In genomic region chr10:31132681-31133239, GRCh38 we compare ENCODE assay signal across 12 cellular contexts.
DNase-seq lines count a peak whose midpoint lies in the region; ATAC-seq and TF ChIP-seq lines count a peak whose summit lies in the region.
"Had no signal": no experiment of that assay in that cellular context is flagged by ENCODE, and none has a peak within 500 bp of the region (broad histone marks: within the 10 kb centered on the region; RNA-seq: fewer than 3 reads in every experiment).

No MANE protein-coding gene starts in this region.

- H3K27ac ChIP-seq in heart left ventricle (peak overlapping the region in 9 of 12 donors; percentile 80 to 94 (median 87)), upper lobe of right lung (peak overlapping the region; percentile 92)

- H3K36me3 ChIP-seq in heart left ventricle: no peaks in the 10 kb centered on the region
- H3K36me3 ChIP-seq in upper lobe of right lung: no peaks in the 10 kb centered on the region

- H3K27me3 ChIP-seq in heart left ventricle: no peaks in the 10 kb centered on the region
- H3K27me3 ChIP-seq in upper lobe of right lung: no peaks in the 10 kb centered on the region

- no peak for TF ChIP-seq POLR2A in heart left ventricle (IDR thresholded peaks at IDR 0.05)

- H3K4me1 ChIP-seq in heart left ventricle (peaks cover 0 to 60% (median 18%) of the 10 kb centered on the region in 12 donors), upper lobe of right lung (peaks cover 17% of the 10 kb centered on the region)

- H3K9me3 Mint-ChIP-seq in activated naive CD8-positive, alpha-beta T cell treated with anti-CD3 and anti-CD28 coated beads, Interleukin-2, amount 10 ng/mL, durations not matched to agents 7 days and 5 days: no peaks in the 10 kb centered on the region
- no peaks in the 10 kb centered on the region for H3K9me3 Mint-ChIP-seq in naive B cell

- ATAC-seq in heart left ventricle (no peak), Right ventricle myocardium superior (ENCODE audit: poor library complexity) (no peak), naive B cell (ENCODE audit: low read depth in 2 of 2) (no peak), upper lobe of right lung (no peak), GM21528 (IDR thresholded peaks at IDR 0.05; ENCODE audit: low FRiP score, unreplicated experiment) (no peak), HG02678 (IDR thresholded peaks at IDR 0.05; ENCODE audit: unreplicated experiment) (no peak)
- no peak for ATAC-seq in activated naive CD8-positive, alpha-beta T cell treated with anti-CD3 and anti-CD28 coated beads, Interleukin-2, amount 10 ng/mL, durations not matched to agents 7 days and 5 days (ENCODE audit: low read depth)

- WGBS in heart left ventricle, 4 donors: 90 to 96% (median 94%) methylated on average over 6 of the region's 6 CpGs

- no peaks in the 10 kb centered on the region for H3K9me3 ChIP-seq in heart left ventricle
- no peaks in the 10 kb centered on the region for H3K9me3 ChIP-seq in upper lobe of right lung

- DNase-seq in heart left ventricle (peak in 1 of 5 donors; percentile 18), Right ventricle myocardium superior (no peak), naive B cell (no peak), upper lobe of right lung (no peak), Kasumi-1 (lab: John Stamatoyannopoulos, UW) (no peak)
- no peak for DNase-seq in activated naive CD8-positive, alpha-beta T cell treated with anti-CD3 and anti-CD28 coated beads, Interleukin-2, amount 10 ng/mL, durations not matched to agents 7 days and 5 days
- DNase-seq: activated effector memory CD4-positive, alpha-beta T cell treated with anti-CD3 and anti-CD28 coated beads, Interleukin-2, amount 50 U/mL, for 16 hours; effector memory CD4-positive, alpha-beta T cell; NCI-H1048; NCI-H82 had no signal

- TF ChIP-seq CTCF in heart left ventricle (IDR thresholded peaks at IDR 0.05) (no peak), upper lobe of right lung (IDR thresholded peaks at IDR 0.05) (no peak)

- H3K27ac Mint-ChIP-seq in activated naive CD8-positive, alpha-beta T cell treated with anti-CD3 and anti-CD28 coated beads, Interleukin-2, amount 10 ng/mL, durations not matched to agents 7 days and 5 days: peak overlapping the region; percentile 68
- peak overlapping the region in 1 of 6 donors; percentile 65 for H3K27ac Mint-ChIP-seq in naive B cell

- H3K4me1 Mint-ChIP-seq in activated naive CD8-positive, alpha-beta T cell treated with anti-CD3 and anti-CD28 coated beads, Interleukin-2, amount 10 ng/mL, durations not matched to agents 7 days and 5 days: peaks cover 31% of the 10 kb centered on the region
- H3K4me1 Mint-ChIP-seq in naive B cell: peaks cover 10 to 21% (median 16%) of the 10 kb centered on the region in 3 donors

- peak overlapping the region; percentile 47 for H3K4me3 Mint-ChIP-seq in activated naive CD8-positive, alpha-beta T cell treated with anti-CD3 and anti-CD28 coated beads, Interleukin-2, amount 10 ng/mL, durations not matched to agents 7 days and 5 days
- H3K4me3 Mint-ChIP-seq in naive B cell: peak overlapping the region; percentile 71 to 90 (median 84)

- H3K27me3 Mint-ChIP-seq in activated naive CD8-positive, alpha-beta T cell treated with anti-CD3 and anti-CD28 coated beads, Interleukin-2, amount 10 ng/mL, durations not matched to agents 7 days and 5 days: no peaks in the 10 kb centered on the region
- H3K27me3 Mint-ChIP-seq in naive B cell: no peaks in the 10 kb centered on the region

- intact Hi-C loops in heart left ventricle (cut with DNase I) (loop anchor here in 5 of 10 donors (1.0 to 10.0 kb wide), 6 partner anchors 98 to 350 kb away; partner anchors contain the start of genes ZNF438 (in 5 of the 5) and ZEB1 (in 1 of the 5)), Right ventricle myocardium superior (cut with DNase I) (no loop called here), upper lobe of right lung (cut with DNase I) (no loop called here)

- POLR2A ChIA-PET in activated naive CD8-positive, alpha-beta T cell treated with anti-CD3 and anti-CD28 coated beads, Interleukin-2, amount 10 ng/mL, durations not matched to agents 7 days and 5 days (lab: Charles Lee): no interaction called here

- H3K4me3 ChIP-seq in heart left ventricle: no peak overlapping the region
- no peak overlapping the region for H3K4me3 ChIP-seq in upper lobe of right lung

- H3K36me3 Mint-ChIP-seq in activated naive CD8-positive, alpha-beta T cell treated with anti-CD3 and anti-CD28 coated beads, Interleukin-2, amount 10 ng/mL, durations not matched to agents 7 days and 5 days: peaks cover 1% of the 10 kb centered on the region
- H3K36me3 Mint-ChIP-seq in naive B cell: no peaks in the 10 kb centered on the region
